In the genomic region with DNA sequence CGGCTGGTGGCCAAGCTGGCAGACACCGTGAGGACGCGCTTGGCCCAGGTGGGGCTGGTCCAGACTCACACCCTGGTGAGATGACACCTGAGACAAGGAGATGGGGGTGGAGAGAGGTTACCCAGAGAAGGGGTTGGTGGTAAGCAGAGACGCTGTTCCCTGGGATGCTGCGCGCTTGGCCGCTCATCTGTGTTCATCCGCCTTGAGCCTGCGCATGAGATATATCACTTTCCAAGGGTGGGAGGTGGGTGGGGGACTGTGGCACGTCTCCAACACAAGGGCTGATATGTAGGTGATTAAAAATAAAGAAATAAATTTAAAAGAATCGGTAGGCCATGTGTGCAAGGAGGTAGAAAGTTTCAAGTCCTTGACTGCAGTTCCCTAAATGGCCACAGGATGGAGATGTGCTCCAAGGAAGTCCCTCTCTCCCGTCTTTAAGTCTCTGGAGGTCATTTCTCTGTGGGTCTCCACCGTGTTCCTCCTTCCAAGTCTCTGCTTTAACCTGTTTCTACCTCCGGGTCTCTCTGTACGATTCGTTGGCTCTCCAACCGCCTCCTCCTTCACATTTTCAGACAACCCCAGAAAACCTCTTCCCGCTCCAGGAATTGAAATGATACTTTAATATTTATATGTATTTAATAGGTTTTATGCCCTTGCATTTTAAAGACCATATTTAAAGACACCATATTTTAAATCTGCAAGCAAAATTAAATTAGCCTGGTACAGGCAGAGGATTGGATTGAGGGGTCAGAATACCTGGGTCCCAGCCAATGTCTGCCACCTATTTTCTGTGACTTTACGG, we compare ENCODE assay signal across 8 cellular contexts. TPM values are rescaled to one million over a fixed set of nuclear protein-coding genes. Genes with fewer than 3 reads are reported as not detected.
DNase-seq lines count a peak whose midpoint lies in the region; ATAC-seq and TF ChIP-seq lines count a peak whose summit lies in the region.

No MANE protein-coding gene starts in this region.

- no peak for ATAC-seq in GM18511 (IDR thresholded peaks at IDR 0.05; ENCODE audit: unreplicated experiment)

- WGBS in smooth muscle cell (ENCODE audit: low lambda C conversion rate) = 52% methylated on average over 20 of the region's 20 CpGs

- H3K4me3 ChIP-seq in ascending aorta (no peak overlapping the region), smooth muscle cell (no peak overlapping the region)

- H3K9me3 ChIP-seq in ascending aorta = no peaks in the 10 kb centered on the region
- H3K9me3 ChIP-seq in smooth muscle cell (replicated peaks; ENCODE audit: low read depth) = no peaks in the 10 kb centered on the region

- H2AFZ ChIP-seq in smooth muscle cell (ENCODE audit: low read depth) = no peak overlapping the region

- intact Hi-C loops in ascending aorta (cut with DNase I) = loop anchor here (1.0 kb wide), 2 partner anchors 24 to 73 kb away; no protein-coding TSS in a partner anchor

- H3K27me3 ChIP-seq in ascending aorta (no peaks in the 10 kb centered on the region), smooth muscle cell (ENCODE audit: low read depth) (no peaks in the 10 kb centered on the region)

- peak; percentile 87 for DNase-seq in NCI-H510A treated with DMSO at 0.1 percent for 48 hours (lab: John Stamatoyannopoulos, UW)
- no peak for DNase-seq in NCI-H510A (lab: John Stamatoyannopoulos, UW)
- DNase-seq in NCI-H1930 (lab: John Stamatoyannopoulos, UW) = peak; percentile 25 to 68
- DNase-seq in T-helper 22 cell (ENCODE audit: low read depth) = peak; percentile 35
- peak in 1 of 2 donors; percentile 89 for DNase-seq in ascending aorta (ENCODE audit: low spot score in 2 of 2)
- peak; percentile 84 for DNase-seq in iPS DF 19.7 (ENCODE audit: low read depth, low spot score)
- DNase-seq in smooth muscle cell (lab: John Stamatoyannopoulos, UW; ENCODE audit: unreplicated experiment) = peak; percentile 13

- no peaks in the 10 kb centered on the region for H4K20me1 ChIP-seq in smooth muscle cell (ENCODE audit: low read depth)

- H3K36me3 ChIP-seq in ascending aorta (no peaks in the 10 kb centered on the region), smooth muscle cell (ENCODE audit: low read depth) (no peaks in the 10 kb centered on the region)

- H3K27ac ChIP-seq in ascending aorta (no peak overlapping the region), smooth muscle cell (ENCODE audit: low read depth) (no peak overlapping the region)

- H3K79me2 ChIP-seq in smooth muscle cell (ENCODE audit: low read depth) = no peaks in the 10 kb centered on the region

- TF ChIP-seq CTCF in ascending aorta (IDR thresholded peaks at IDR 0.05) (peak; percentile 82 to 95 (median 88)), smooth muscle cell (IDR thresholded peaks at IDR 0.05; ENCODE audit: borderline replicate concordance, insufficient read depth, poor library complexity, severe bottlenecking) (peak; percentile 82)

- H3K9ac ChIP-seq in smooth muscle cell (ENCODE audit: low read depth) = no peak overlapping the region

- H3F3A ChIP-seq in smooth muscle cell (ENCODE audit: low read depth) = no peaks in the 10 kb centered on the region

- H3K4me1 ChIP-seq in ascending aorta = peaks cover 0 to 3% of the 10 kb centered on the region in 2 donors
- H3K4me1 ChIP-seq in smooth muscle cell (ENCODE audit: low read depth) = no peaks in the 10 kb centered on the region

- H3K4me2 ChIP-seq in smooth muscle cell = peak overlapping the region; percentile 77

RNA-seq across cellular contexts. Expression of a gene that starts 4.5 kb away (rescaled TPM):
- total RNA-seq in ascending aorta = not detected
- total RNA-seq in smooth muscle cell = not detected in 2 replicates
- not detected in 2 replicates for polyA plus RNA-seq in smooth muscle cell

RNA-seq across cellular contexts. Expression of a gene that starts 7.6 kb away (rescaled TPM):
- 85.3 TPM for total RNA-seq in ascending aorta
- 50.5 and 53.7 TPM in 2 replicates for total RNA-seq in smooth muscle cell
- 72.5 and 85.5 TPM in 2 replicates for polyA plus RNA-seq in smooth muscle cell

RNA-seq across cellular contexts. Expression of a gene that starts 11.7 kb away (rescaled TPM):
- total RNA-seq in ascending aorta = not detected
- total RNA-seq in smooth muscle cell = 2.6 and 11.9 TPM in 2 replicates
- 2.9 and 3.6 TPM in 2 replicates for polyA plus RNA-seq in smooth muscle cell

RNA-seq across cellular contexts. Expression of a gene that starts 17.3 kb away (rescaled TPM):
- total RNA-seq in ascending aorta (29.4 TPM), smooth muscle cell (7.5 and 11.9 TPM in 2 replicates)
- 19.9 and 31.3 TPM in 2 replicates for polyA plus RNA-seq in smooth muscle cell

RNA-seq across cellular contexts. Expression of a gene that starts 35.2 kb away (rescaled TPM):
- total RNA-seq in ascending aorta = 1.4 TPM
- total RNA-seq in smooth muscle cell = not detected in 2 replicates
- 1.00 TPM in 1 of 2 replicates, not detected in the other for polyA plus RNA-seq in smooth muscle cell
